Comparison of ENCODE assay signal across 8 cellular contexts in the genomic region with DNA sequence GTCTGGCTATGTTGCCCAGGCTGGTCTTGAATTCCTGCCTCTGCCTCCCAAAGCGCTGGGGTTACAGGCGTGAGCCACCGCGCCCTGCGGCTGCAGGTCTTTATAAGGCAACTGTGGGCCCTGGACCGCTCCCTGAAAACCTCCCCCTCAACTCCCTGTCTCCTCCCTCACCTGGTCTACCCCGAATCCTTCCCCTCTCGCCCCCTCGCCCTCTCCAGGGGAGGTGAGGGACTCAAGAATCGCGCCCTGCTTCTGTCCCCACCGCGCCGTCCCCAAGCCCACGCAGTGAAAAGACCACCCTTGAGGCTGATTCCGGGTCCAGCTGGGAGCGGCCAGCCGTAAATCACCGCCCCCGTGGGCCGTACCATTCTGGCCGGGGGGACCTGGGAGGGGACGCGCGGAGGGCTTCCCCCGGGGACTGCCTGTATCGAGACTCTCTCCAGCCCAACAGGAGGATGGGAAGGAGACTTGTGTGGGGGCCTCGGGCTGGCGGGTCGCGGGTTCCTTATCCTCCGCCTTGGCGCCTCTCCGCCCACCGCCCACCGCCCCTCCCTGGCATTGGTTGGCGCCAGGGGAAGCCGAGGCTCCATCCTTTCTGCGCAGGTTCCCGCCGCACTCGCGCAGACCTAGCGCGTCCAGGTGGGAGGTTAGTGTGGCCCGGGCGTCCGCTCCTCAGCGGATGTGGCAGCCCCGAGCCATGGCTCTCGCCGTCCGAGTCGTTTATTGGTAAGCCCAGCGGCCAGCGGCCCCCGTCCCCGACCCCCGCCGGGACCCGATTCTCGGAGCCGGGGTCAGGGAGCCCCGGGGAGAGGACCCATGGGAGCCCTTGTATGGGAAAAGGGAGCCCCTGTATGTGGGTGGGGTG. TPM values are rescaled to one million over a fixed set of nuclear protein-coding genes. Genes with fewer than 3 reads are reported as not detected.
DNase-seq lines count a peak whose midpoint lies in the region; ATAC-seq and TF ChIP-seq lines count a peak whose summit lies in the region.

A gene (plus strand): TSS at position 615 of the 865 bp plus-strand sequence. CDS start 83 bp downstream, at position 698.

- no peaks in the 10 kb centered on the region for H3K27me3 Mint-ChIP-seq in activated CD8-positive, alpha-beta T cell treated with anti-CD3 and anti-CD28 coated beads for 36 hours

- intact Hi-C loops in activated CD8-positive, alpha-beta T cell treated with anti-CD3 and anti-CD28 coated beads for 36 hours (cut with micrococcal nuclease), result no loop called here
- intact Hi-C loops in lower lobe of right lung (cut with DNase I), result no loop called here

- POLR2A ChIA-PET in AG04449 (lab: Yijun Ruan, JAX), result interaction anchor here (0.6 to 1.0 kb wide), 3 partner anchors 13 to 337 kb away, joined by 3 to 4 read pairs (median 3); no protein-coding TSS in a partner anchor
- POLR2A ChIA-PET in activated CD8-positive, alpha-beta T cell treated with anti-CD3 and anti-CD28 coated beads for 36 hours (lab: Charles Lee), result interaction anchor here (0.5 to 0.9 kb wide), 3 partner anchors 26 to 263 kb away, joined by 3 read pairs; a partner anchor contains a TSS

- peak within 1 kb of the TSS; percentile 96 for H3K4me3 Mint-ChIP-seq in activated CD8-positive, alpha-beta T cell treated with anti-CD3 and anti-CD28 coated beads for 36 hours

- peak within 1 kb of the TSS; percentile 95 for H3K27ac Mint-ChIP-seq in activated CD8-positive, alpha-beta T cell treated with anti-CD3 and anti-CD28 coated beads for 36 hours

- no peaks in the 10 kb centered on the region for H3K27me3 ChIP-seq in lower lobe of right lung (ENCODE audit: low read depth)

- H3K4me1 Mint-ChIP-seq in activated CD8-positive, alpha-beta T cell treated with anti-CD3 and anti-CD28 coated beads for 36 hours (ENCODE audit: low read depth), result peaks cover 28% of the 10 kb centered on the region

- H3K27ac ChIP-seq in lower lobe of right lung, result peak within 1 kb of the TSS; percentile 98

- ATAC-seq in GM19035 (IDR thresholded peaks at IDR 0.05; ENCODE audit: unreplicated experiment) (peak; percentile 79), HG03460 (IDR thresholded peaks at IDR 0.05; ENCODE audit: unreplicated experiment) (peak; percentile 65), lower lobe of right lung (peak; percentile 91 to 95)
- peak; percentile 94 for ATAC-seq in activated CD8-positive, alpha-beta T cell treated with anti-CD3 and anti-CD28 coated beads for 36 hours

- CTCF ChIA-PET in AG04449 (lab: Yijun Ruan, JAX), result interaction anchor here (0.9 to 9.6 kb wide), 3 partner anchors 11 to 12 kb away, joined by 3 to 63 read pairs (median 12); no protein-coding TSS in a partner anchor
- CTCF ChIA-PET in activated CD8-positive, alpha-beta T cell treated with anti-CD3 and anti-CD28 coated beads for 36 hours (lab: Charles Lee), result no interaction called here

- H3K36me3 Mint-ChIP-seq in activated CD8-positive, alpha-beta T cell treated with anti-CD3 and anti-CD28 coated beads for 36 hours (ENCODE audit: low read depth), result peaks cover 15% of the 10 kb centered on the region

- DNase-seq in AG04449 (ENCODE audit: low read depth, low spot score) (no peak), NCI-H748 (lab: John Stamatoyannopoulos, UW; ENCODE audit: unreplicated experiment) (peak; percentile 98), ecto neural progenitor cell (ENCODE audit: low spot score) (peak; percentile 92), lower lobe of right lung (peak; percentile 83)
- DNase-seq in activated CD8-positive, alpha-beta T cell treated with anti-CD3 and anti-CD28 coated beads for 36 hours, result peak; percentile 86
- DNase-seq in stimulated activated CD4-positive, alpha-beta T cell treated with anti-CD3 and anti-CD28 coated beads, TNF-alpha, amount 100 ng/mL, for 1 hour (ENCODE audit: low read depth in 3 of 3, low spot score in 1 of 3), result peak; percentile 36 to 72 (median 58)

- TF ChIP-seq CTCF in AG04449 (IDR thresholded peaks at IDR 0.05; ENCODE audit: insufficient read depth, low read length, missing control alignments) (no peak), lower lobe of right lung (IDR thresholded peaks at IDR 0.05) (no peak)
- TF ChIP-seq CTCF in activated CD8-positive, alpha-beta T cell treated with anti-CD3 and anti-CD28 coated beads for 36 hours (IDR thresholded peaks at IDR 0.05), result no peak

- peaks cover 25% of the 10 kb centered on the region for H3K36me3 ChIP-seq in lower lobe of right lung

- no peaks in the 10 kb centered on the region for H3K9me3 Mint-ChIP-seq in activated CD8-positive, alpha-beta T cell treated with anti-CD3 and anti-CD28 coated beads for 36 hours

- H3K4me3 ChIP-seq in AG04449 (ENCODE audit: low read depth, low read length) (peak within 1 kb of the TSS; percentile 96), lower lobe of right lung (peak within 1 kb of the TSS; percentile 80)

- H3K9me3 ChIP-seq in lower lobe of right lung, result no peaks in the 10 kb centered on the region

- peaks cover 46% of the 10 kb centered on the region for H3K4me1 ChIP-seq in lower lobe of right lung

RNA-seq across cellular contexts. Expression of the gene that starts here (rescaled TPM):
- total RNA-seq in activated CD8-positive, alpha-beta T cell treated with anti-CD3 and anti-CD28 coated beads for 36 hours, result 100 to 1,000 TPM; 105 to 106 TPM
- total RNA-seq in lower lobe of right lung, result 247 TPM
